In the genomic region with DNA sequence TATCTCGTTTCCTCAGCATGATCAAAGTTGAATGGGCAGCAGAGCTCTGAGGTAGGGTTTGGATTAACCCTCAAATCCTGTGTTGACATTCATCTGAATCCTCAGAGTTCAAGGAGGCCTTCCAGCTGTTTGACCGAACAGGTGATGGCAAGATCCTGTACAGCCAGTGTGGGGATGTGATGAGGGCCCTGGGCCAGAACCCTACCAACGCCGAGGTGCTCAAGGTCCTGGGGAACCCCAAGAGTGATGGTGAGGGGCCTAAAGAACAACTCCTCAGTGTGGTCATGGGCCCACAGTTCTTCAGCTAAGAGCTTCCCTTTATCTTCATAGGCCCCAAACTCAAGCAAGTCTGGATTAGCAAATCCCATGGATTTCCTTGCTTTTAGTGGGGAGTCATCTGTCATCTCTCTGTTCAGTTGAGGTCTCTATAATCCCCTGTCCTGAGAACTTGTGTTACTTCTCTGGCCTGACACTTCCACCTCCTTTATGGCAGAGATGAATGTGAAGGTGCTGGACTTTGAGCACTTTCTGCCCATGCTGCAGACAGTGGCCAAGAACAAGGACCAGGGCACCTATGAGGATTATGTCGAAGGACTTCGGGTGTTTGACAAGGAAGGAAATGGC, we compare ENCODE assay signal across 8 cellular contexts. TPM values are rescaled to one million over a fixed set of nuclear protein-coding genes. Genes with fewer than 3 reads are reported as not detected.
DNase-seq lines count a peak whose midpoint lies in the region; ATAC-seq and TF ChIP-seq lines count a peak whose summit lies in the region.

No MANE protein-coding gene starts in this region.

- peaks cover 20 to 50% (median 40%) of the 10 kb centered on the region in 9 donors for H3K4me1 ChIP-seq in heart right ventricle
- H3K4me1 ChIP-seq in breast epithelium: peaks cover 4 to 25% of the 10 kb centered on the region in 2 donors
- H3K4me1 ChIP-seq in mesodermal cell (ENCODE audit: control insufficient read depth, insufficient read depth, low read length, poor library complexity, severe bottlenecking): peaks cover 25% of the 10 kb centered on the region
- H3K4me1 ChIP-seq in uterus: peaks cover 0 to 16% of the 10 kb centered on the region in 2 donors

- ATAC-seq in heart right ventricle: no peak

- no peak for DNase-seq in heart right ventricle
- DNase-seq in cardiac septum (ENCODE audit: low spot score): no peak
- no peak for DNase-seq in breast epithelium (ENCODE audit: low spot score in 2 of 2)
- DNase-seq in uterus: no peak
- DNase-seq in NK-92 (lab: John Stamatoyannopoulos, UW; ENCODE audit: unreplicated experiment): no peak
- no peak for DNase-seq in stimulated activated CD4-positive, alpha-beta T cell treated with anti-CD3 and anti-CD28 coated beads, Interleukin-1b, Interleukin-23, amount 100 ng/mL, for 48 hours
- no peak for DNase-seq in 8988T

- no peaks in the 10 kb centered on the region for H3K9me3 ChIP-seq in heart right ventricle
- H3K9me3 ChIP-seq in breast epithelium: no peaks in the 10 kb centered on the region
- H3K9me3 ChIP-seq in mesodermal cell (ENCODE audit: control insufficient read depth, low read length): no peaks in the 10 kb centered on the region
- H3K9me3 ChIP-seq in uterus: no peaks in the 10 kb centered on the region

- H3K27ac ChIP-seq in heart right ventricle (peak overlapping the region; percentile 93 to 99 (median 98)), breast epithelium (peak overlapping the region; percentile 100), mesodermal cell (ENCODE audit: low read depth, low read length, severe bottlenecking) (peak overlapping the region; percentile 88), uterus (peak overlapping the region; percentile 99)

- TF ChIP-seq POLR2A in breast epithelium (IDR thresholded peaks at IDR 0.05) (no peak), uterus (IDR thresholded peaks at IDR 0.05) (no peak)

- H3K4me3 ChIP-seq in heart right ventricle (peak overlapping the region; percentile 73 to 98 (median 91)), breast epithelium (peak overlapping the region; percentile 89 to 97 (median 94)), mesodermal cell (ENCODE audit: extremely low read depth, insufficient read depth, low read length, poor library complexity, severe bottlenecking) (peak overlapping the region; percentile 99), uterus (peak overlapping the region; percentile 89 to 98)

- peaks cover 4 to 61% (median 50%) of the 10 kb centered on the region in 9 donors for H3K36me3 ChIP-seq in heart right ventricle
- H3K36me3 ChIP-seq in breast epithelium: no peaks in the 10 kb centered on the region
- H3K36me3 ChIP-seq in mesodermal cell (ENCODE audit: control insufficient read depth, insufficient read depth, low read length): peaks cover 82% of the 10 kb centered on the region
- H3K36me3 ChIP-seq in uterus: no peaks in the 10 kb centered on the region

- intact Hi-C loops in heart right ventricle (cut with DNase I): loop anchor here in 7 of 10 donors (1.0 to 5.0 kb wide), 5 partner anchors 29 to 41 kb away; a partner anchor contains a TSS
- intact Hi-C loops in cardiac septum (cut with DNase I): loop anchor here (2.0 kb wide), 3 partner anchors 29 to 41 kb away; a partner anchor contains a TSS
- intact Hi-C loops in breast epithelium (cut with DNase I; ENCODE audit: low total_unique reads): loop anchor here (5.0 kb wide), 1 partner anchor 37 kb away; no protein-coding TSS in a partner anchor
- intact Hi-C loops in uterus (cut with DNase I; ENCODE audit: low total_unique reads): loop anchor here (5.0 kb wide), 1 partner anchor 32 kb away; a partner anchor contains a TSS

- TF ChIP-seq CTCF in heart right ventricle (IDR thresholded peaks at IDR 0.05) (no peak), breast epithelium (IDR thresholded peaks at IDR 0.05) (no peak), uterus (IDR thresholded peaks at IDR 0.05) (no peak)

- no peaks in the 10 kb centered on the region for H3K27me3 ChIP-seq in heart right ventricle
- H3K27me3 ChIP-seq in breast epithelium: no peaks in the 10 kb centered on the region
- no peaks in the 10 kb centered on the region for H3K27me3 ChIP-seq in uterus

- WGBS in heart right ventricle, 2 donors: 3 to 8% methylated on average over 6 of the region's 6 CpGs
- WGBS in mesodermal cell (ENCODE audit: insufficient coverage in 2 of 2), 2 experiments: 52 to 75% methylated on average over 4 to 5 of the region's 6 CpGs

RNA-seq across cellular contexts. Expression of a gene that starts 1.4 kb away (rescaled TPM):
- total RNA-seq in heart right ventricle (1,000 to 10,000 TPM in 1 of 10 donors, 100 to 1,000 TPM in 9; 355 to 1,188 (median 413) TPM), cardiac septum (792 TPM), breast epithelium (1,000 to 10,000 TPM; 1,725 to 2,481 (median 1,981) TPM), uterus (1,000 to 10,000 TPM; 1,103 to 4,858 (median 2,577) TPM)
- 1,000 to 10,000 TPM in 1 of 2 donors, 100 to 1,000 TPM in 1; 670 to 2,127 TPM for polyA plus RNA-seq in heart right ventricle
- 2,005 TPM for polyA plus RNA-seq in mesodermal cell (2013, experiment 1 of 2)
- 1,646 TPM for polyA plus RNA-seq in mesodermal cell (2013, experiment 2 of 2)

RNA-seq across cellular contexts. Expression of a gene that starts 7.2 kb away (rescaled TPM):
- 10 to 100 TPM; 39.8 to 61.9 (median 49.9) TPM for total RNA-seq in heart right ventricle
- 10 to 100 TPM; 31.9 to 64.0 TPM for polyA plus RNA-seq in heart right ventricle
- 37.6 TPM for total RNA-seq in cardiac septum
- total RNA-seq in breast epithelium: 10 to 100 TPM; 29.6 to 52.8 (median 43.2) TPM
- polyA plus RNA-seq in mesodermal cell (2013, experiment 1 of 2): 154 TPM
- polyA plus RNA-seq in mesodermal cell (2013, experiment 2 of 2): 131 TPM
- total RNA-seq in uterus: 10 to 100 TPM in 3 of 4 donors, 1 to 10 TPM in 1; 6.7 to 57.5 (median 27.0) TPM

RNA-seq across cellular contexts. Expression of a gene that starts 29.7 kb away (rescaled TPM):
- total RNA-seq in heart right ventricle (10 to 100 TPM; 56.2 to 81.9 (median 62.8) TPM), cardiac septum (71.5 TPM), breast epithelium (100 to 1,000 TPM; 105 to 114 (median 106) TPM), uterus (100 to 1,000 TPM in 1 of 4 donors, 10 to 100 TPM in 3; 63.2 to 214 (median 81.0) TPM)
- polyA plus RNA-seq in heart right ventricle: 10 to 100 TPM; 16.2 to 28.8 TPM
- polyA plus RNA-seq in mesodermal cell (2013, experiment 1 of 2): 60.3 TPM
- 51.4 TPM for polyA plus RNA-seq in mesodermal cell (2013, experiment 2 of 2)

RNA-seq across cellular contexts. Expression of a gene that starts 31.5 kb away (rescaled TPM):
- 10 to 100 TPM; 28.8 to 47.5 (median 31.9) TPM for total RNA-seq in heart right ventricle
- 10 to 100 TPM; 20.9 to 57.3 TPM for polyA plus RNA-seq in heart right ventricle
- 36.2 TPM for total RNA-seq in cardiac septum
- 100 to 1,000 TPM; 132 to 243 (median 146) TPM for total RNA-seq in breast epithelium
- polyA plus RNA-seq in mesodermal cell (2013, experiment 1 of 2): 125 TPM
- polyA plus RNA-seq in mesodermal cell (2013, experiment 2 of 2): 97.7 TPM
- total RNA-seq in uterus: 100 to 1,000 TPM in 3 of 4 donors, 10 to 100 TPM in 1; 98.4 to 203 (median 134) TPM

RNA-seq across cellular contexts. Expression of a gene that starts 41.5 kb away (rescaled TPM):
- 1 to 10 TPM; 3.6 to 5.8 (median 4.9) TPM for total RNA-seq in heart right ventricle
- 1 to 10 TPM; 2.1 to 3.4 TPM for polyA plus RNA-seq in heart right ventricle
- 6.0 TPM for total RNA-seq in cardiac septum
- 1 to 10 TPM; 3.6 to 4.8 (median 4.7) TPM for total RNA-seq in breast epithelium
- polyA plus RNA-seq in mesodermal cell (2013, experiment 1 of 2): 3.9 TPM
- polyA plus RNA-seq in mesodermal cell (2013, experiment 2 of 2): 2.8 TPM
- total RNA-seq in uterus: 1 to 10 TPM; 1.3 to 9.8 (median 4.2) TPM
